In the genomic region with DNA sequence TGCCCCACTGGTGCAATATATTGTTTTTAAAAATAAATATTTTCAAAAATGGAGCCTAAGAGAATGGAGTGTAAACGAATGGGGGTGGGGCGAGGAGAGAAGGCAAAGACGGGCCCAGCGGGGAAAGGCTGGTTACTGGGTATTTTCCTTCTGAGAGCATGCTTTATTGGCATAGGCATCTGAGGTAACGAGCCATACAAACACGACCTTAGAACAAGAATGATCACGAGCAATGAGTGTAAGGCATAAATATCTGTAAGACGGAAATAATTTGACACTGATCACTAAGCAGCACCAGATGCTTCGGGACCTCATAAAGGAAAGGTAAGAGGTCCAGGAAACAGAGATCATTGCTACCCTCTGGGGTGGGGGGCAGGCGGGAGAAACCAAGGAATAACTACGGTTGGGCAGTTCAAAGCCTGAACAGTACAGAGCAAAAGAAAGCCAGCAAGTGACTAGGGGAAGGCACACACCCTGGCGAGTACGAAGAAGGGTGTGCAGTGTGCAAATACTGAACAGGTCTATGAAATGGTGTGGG, we compare ENCODE assay signal across 8 cellular contexts. TPM values are rescaled to one million over a fixed set of nuclear protein-coding genes. Genes with fewer than 3 reads are reported as not detected.
DNase-seq lines count a peak whose midpoint lies in the region; ATAC-seq and TF ChIP-seq lines count a peak whose summit lies in the region.

No MANE protein-coding gene starts in this region.

- ATAC-seq in HG02623 (IDR thresholded peaks at IDR 0.05; ENCODE audit: unreplicated experiment) (peak; percentile 5), GM21619 (IDR thresholded peaks at IDR 0.05; ENCODE audit: unreplicated experiment) (no peak)

- peaks cover 23% of the 10 kb centered on the region for H3K4me1 ChIP-seq in vagina

- peak; percentile 15 for DNase-seq in COLO668 (lab: John Stamatoyannopoulos, UW; ENCODE audit: unreplicated experiment)
- peak; percentile 81 for DNase-seq in RKO (ENCODE audit: low spot score)
- peak; percentile 90 for DNase-seq in dermis blood vessel endothelial cell
- DNase-seq in lung microvascular endothelial cell (ENCODE audit: low read depth in 2 of 2): peak; percentile 78 to 87
- no peak for DNase-seq in vagina (ENCODE audit: extremely low spot score in 2 of 2)
- DNase-seq in MV-4-11 (lab: John Stamatoyannopoulos, UW): no peak

- H3K9me3 ChIP-seq in vagina: no peaks in the 10 kb centered on the region

- H3K36me3 ChIP-seq in vagina: no peaks in the 10 kb centered on the region

- TF ChIP-seq CTCF in vagina (IDR thresholded peaks at IDR 0.05): no peak

- TF ChIP-seq POLR2A in vagina (IDR thresholded peaks at IDR 0.05): no peak

- H3K27me3 ChIP-seq in vagina: no peaks in the 10 kb centered on the region

- peak overlapping the region; percentile 91 for H3K27ac ChIP-seq in vagina

- peak overlapping the region; percentile 72 to 79 for H3K4me3 ChIP-seq in vagina

- intact Hi-C loops in vagina (cut with DNase I): no loop called here

RNA-seq across cellular contexts. Expression of a gene that starts 1.0 kb away (rescaled TPM):
- total RNA-seq in dermis blood vessel endothelial cell (20.4 and 34.5 TPM in 2 replicates), lung microvascular endothelial cell (10.7 and 11.6 TPM in 2 replicates), vagina (37.6 TPM)

RNA-seq across cellular contexts. Expression of a gene that starts 12.4 kb away (rescaled TPM):
- total RNA-seq in dermis blood vessel endothelial cell (0.17 and 0.70 TPM in 2 replicates), lung microvascular endothelial cell (under 0.01 and 0.40 TPM in 2 replicates), vagina (not detected)

Comparison
In these comparisons a context has a peak if more than half of its experiments do, and no peak if none do; other contexts are left out.
1. DNase-seq: peak in COLO668 (single experiment), RKO (single experiment), dermis blood vessel endothelial cell (single experiment) and lung microvascular endothelial cell (2 of 2); none in vagina (0 of 2) and MV-4-11 (single experiment).